In genomic region chr4:3303840-3304715, GRCh38 we compare ENCODE assay signal across 11 cellular contexts. TPM values are rescaled to one million over a fixed set of nuclear protein-coding genes. Genes with fewer than 3 reads are reported as not detected.
DNase-seq lines count a peak whose midpoint lies in the region; TF ChIP-seq lines count a peak whose summit lies in the region.
"Had no signal": no experiment of that assay in that cellular context is flagged by ENCODE, and none has a peak within 500 bp of the region (broad histone marks: within the 10 kb centered on the region; RNA-seq: fewer than 3 reads in every experiment).

No MANE protein-coding gene starts in this region.

- no peaks in the 10 kb centered on the region for H3K27me3 Mint-ChIP-seq in nephron (ENCODE audit: low read depth)
- peaks cover 9% of the 10 kb centered on the region for H3K27me3 Mint-ChIP-seq in activated CD4-positive, alpha-beta memory T cell treated with anti-CD3 and anti-CD28 coated beads, Interleukin-2, amount 10 ng/mL, durations not matched to agents 7 days and 5 days

- H3K27ac ChIP-seq in esophagus muscularis mucosa (replicated peaks in 1 of 4) (peak overlapping the region in 1 of 4 donors; percentile 24), ascending aorta (no peak overlapping the region)
- H3K27ac ChIP-seq: uterus had no signal

- TF ChIP-seq EP300 in esophagus muscularis mucosa (IDR thresholded peaks at IDR 0.05) = no peak

- peaks cover 3% of the 10 kb centered on the region for H3K9me3 Mint-ChIP-seq in nephron
- no peaks in the 10 kb centered on the region for H3K9me3 Mint-ChIP-seq in activated CD4-positive, alpha-beta memory T cell treated with anti-CD3 and anti-CD28 coated beads, Interleukin-2, amount 10 ng/mL, durations not matched to agents 7 days and 5 days

- H3K36me3 ChIP-seq in esophagus muscularis mucosa (no peaks in the 10 kb centered on the region), ascending aorta (no peaks in the 10 kb centered on the region)
- H3K36me3 ChIP-seq: left lung, uterus had no signal

- H3K27me3 ChIP-seq in esophagus muscularis mucosa = no peaks in the 10 kb centered on the region
- no peaks in the 10 kb centered on the region for H3K27me3 ChIP-seq in ascending aorta
- H3K27me3 ChIP-seq: uterus had no signal

- DNase-seq in G401 (ENCODE audit: low spot score) (peak; percentile 65), NCI-H526 treated with DMSO at 0.1 percent for 48 hours (lab: John Stamatoyannopoulos, UW) (peak; percentile 83), esophagus muscularis mucosa (ENCODE audit: extremely low spot score) (no peak), ascending aorta (ENCODE audit: low spot score in 2 of 2) (no peak), GDM1 (lab: John Stamatoyannopoulos, UW) (no peak), SKM-1 treated with dmso at 0.1 percent for 144 hours (lab: John Stamatoyannopoulos, UW; ENCODE audit: unreplicated experiment) (no peak)
- DNase-seq in activated CD4-positive, alpha-beta memory T cell treated with anti-CD3 and anti-CD28 coated beads, Interleukin-2, amount 10 ng/mL, durations not matched to agents 7 days and 5 days = no peak
- DNase-seq: activated CD8-positive, alpha-beta memory T cell treated with anti-CD3 and anti-CD28 coated beads, Interleukin-2, amount 10 ng/mL, durations not matched to agents 7 days and 5 days had no signal

- in situ Hi-C loops in G401 (cut with HindIII; ENCODE audit: low sequenced_read_pairs) = no loop called here

- TF ChIP-seq POLR2A in esophagus muscularis mucosa (IDR thresholded peaks at IDR 0.05; ENCODE audit: low read depth) = no peak

- peak overlapping the region in 3 of 4 donors; percentile 36 to 41 (median 37) for H3K4me3 ChIP-seq in esophagus muscularis mucosa
- no peak overlapping the region for H3K4me3 ChIP-seq in ascending aorta
- H3K4me3 ChIP-seq: left lung, uterus had no signal

- peaks cover 72% of the 10 kb centered on the region for H3K4me1 Mint-ChIP-seq in nephron
- peaks cover 51% of the 10 kb centered on the region for H3K4me1 Mint-ChIP-seq in activated CD4-positive, alpha-beta memory T cell treated with anti-CD3 and anti-CD28 coated beads, Interleukin-2, amount 10 ng/mL, durations not matched to agents 7 days and 5 days

- CTCF ChIA-PET in activated CD4-positive, alpha-beta memory T cell treated with anti-CD3 and anti-CD28 coated beads, Interleukin-2, amount 10 ng/mL, durations not matched to agents 7 days and 5 days (lab: Charles Lee) = no interaction called here

- H3K36me3 Mint-ChIP-seq in nephron (ENCODE audit: low read depth) = peaks cover 3% of the 10 kb centered on the region
- H3K36me3 Mint-ChIP-seq in activated CD4-positive, alpha-beta memory T cell treated with anti-CD3 and anti-CD28 coated beads, Interleukin-2, amount 10 ng/mL, durations not matched to agents 7 days and 5 days (ENCODE audit: low read depth) = no peaks in the 10 kb centered on the region
- H3K36me3 Mint-ChIP-seq: activated CD8-positive, alpha-beta memory T cell treated with anti-CD3 and anti-CD28 coated beads, Interleukin-2, amount 10 ng/mL, durations not matched to agents 7 days and 5 days had no signal

- POLR2A ChIA-PET in activated CD4-positive, alpha-beta memory T cell treated with anti-CD3 and anti-CD28 coated beads, Interleukin-2, amount 10 ng/mL, durations not matched to agents 7 days and 5 days (lab: Charles Lee) = interaction anchor here (0.9 to 1.1 kb wide), 2 partner anchors 100 to 107 kb away, joined by 3 to 5 read pairs; no protein-coding TSS in a partner anchor

- H3K4me1 ChIP-seq in esophagus muscularis mucosa (peaks cover 32 to 86% (median 68%) of the 10 kb centered on the region in 4 donors), ascending aorta (no peaks in the 10 kb centered on the region)

- no peak for TF ChIP-seq CTCF in esophagus muscularis mucosa (IDR thresholded peaks at IDR 0.05)
- TF ChIP-seq CTCF in nephron (IDR thresholded peaks at IDR 0.05; ENCODE audit: unreplicated experiment in 3 of 3) = no peak
- no peak for TF ChIP-seq CTCF in ascending aorta (IDR thresholded peaks at IDR 0.05)

- WGBS in esophagus muscularis mucosa = 71% methylated on average over 16 of the region's 16 CpGs

- intact Hi-C loops in esophagus muscularis mucosa (cut with DNase I) = no loop called here
- intact Hi-C loops in ascending aorta (cut with DNase I) = no loop called here

- peak overlapping the region; percentile 32 to 54 (median 48) for H3K27ac Mint-ChIP-seq in nephron
- H3K27ac Mint-ChIP-seq in activated CD4-positive, alpha-beta memory T cell treated with anti-CD3 and anti-CD28 coated beads, Interleukin-2, amount 10 ng/mL, durations not matched to agents 7 days and 5 days = no peak overlapping the region

- H3K9me3 ChIP-seq in esophagus muscularis mucosa = no peaks in the 10 kb centered on the region
- no peaks in the 10 kb centered on the region for H3K9me3 ChIP-seq in ascending aorta
- H3K9me3 ChIP-seq: left lung, uterus had no signal

- H3K4me3 Mint-ChIP-seq in nephron = peak overlapping the region in 1 of 3 experiments; percentile 13
- H3K4me3 Mint-ChIP-seq in activated CD4-positive, alpha-beta memory T cell treated with anti-CD3 and anti-CD28 coated beads, Interleukin-2, amount 10 ng/mL, durations not matched to agents 7 days and 5 days = no peak overlapping the region

RNA-seq across cellular contexts. Expression of gene RGS12, which starts 11.3 kb away (rescaled TPM):
- total RNA-seq in G401 (2014; rRNA removed; shearing (Covaris generic)) = 12.3 and 14.4 TPM in 2 replicates
- total RNA-seq in esophagus muscularis mucosa = 10 to 100 TPM; 16.2 to 23.0 (median 19.2) TPM
- total RNA-seq in activated CD4-positive, alpha-beta memory T cell treated with anti-CD3 and anti-CD28 coated beads, Interleukin-2, amount 10 ng/mL, durations not matched to agents 7 days and 5 days = 1 to 10 TPM; 7.4 to 7.5 TPM
- total RNA-seq in ascending aorta = 26.3 TPM

RNA-seq across cellular contexts. Expression of gene MSANTD1, which starts 55.1 kb away (rescaled TPM):
- 0.20 TPM in 1 of 2 replicates, not detected in the other for total RNA-seq in G401 (2014; rRNA removed; shearing (Covaris generic))
- under 1 TPM; 0.06 to 0.83 (median 0.40) TPM for total RNA-seq in esophagus muscularis mucosa
- total RNA-seq in activated CD4-positive, alpha-beta memory T cell treated with anti-CD3 and anti-CD28 coated beads, Interleukin-2, amount 10 ng/mL, durations not matched to agents 7 days and 5 days = under 1 TPM; 0.60 to 0.65 TPM
- total RNA-seq in ascending aorta = not detected

Comparison
In these comparisons a context has a peak if more than half of its experiments do, and no peak if none do; other contexts are left out.
1. DNase-seq: peak in G401 (single experiment) and NCI-H526 treated with DMSO at 0.1 percent for 48 hours (single experiment); none in esophagus muscularis mucosa (single experiment), activated CD4-positive, alpha-beta memory T cell treated with anti-CD3 and anti-CD28 coated beads, Interleukin-2, amount 10 ng/mL, durations not matched to agents 7 days and 5 days (single experiment), ascending aorta (0 of 2), GDM1 (single experiment) and SKM-1 treated with dmso at 0.1 percent for 144 hours (single experiment).
2. H3K4me3 ChIP-seq: peak in esophagus muscularis mucosa (3 of 4); none in ascending aorta (0 of 2).